ENCODE assay signal across 16 cellular contexts in the genomic region with DNA sequence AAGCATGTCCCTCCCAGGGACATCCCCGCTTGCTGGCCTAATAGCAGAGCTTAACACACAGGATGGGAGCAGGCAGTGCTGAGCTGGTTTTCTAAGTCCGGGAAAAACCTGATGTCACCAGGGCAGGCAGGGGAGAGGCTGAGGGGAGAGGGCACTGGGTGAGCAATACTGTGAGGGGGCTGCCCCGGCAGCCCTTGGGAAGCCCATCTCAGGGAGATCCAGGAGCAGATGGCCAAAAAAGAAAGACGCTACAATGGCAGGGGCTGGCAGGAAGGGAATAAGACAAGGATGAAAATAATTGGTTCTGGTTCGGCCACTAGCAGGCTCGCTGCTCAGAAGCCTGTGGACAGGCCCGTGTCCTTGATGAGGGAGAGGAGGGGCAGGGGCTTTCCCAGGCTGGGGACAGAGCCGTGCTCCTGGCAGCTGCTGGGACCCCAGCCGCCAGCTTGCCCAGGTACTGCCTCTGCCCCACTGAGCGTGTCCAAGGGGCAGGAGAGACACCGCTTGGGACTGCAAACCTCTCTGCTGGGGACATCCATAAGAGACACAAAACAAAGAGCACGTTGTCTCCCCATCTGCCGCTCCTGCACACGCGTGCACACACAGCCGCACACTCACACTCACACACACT. TPM values are rescaled to one million over a fixed set of nuclear protein-coding genes. Genes with fewer than 3 reads are reported as not detected.
A peak's percentile ranks its signal among the peaks of the same experiment; 100 is the strongest.
DNase-seq lines count a peak whose midpoint lies in the region; ATAC-seq lines count a peak whose summit lies in the region.
"Had no signal": no experiment of that assay in that cellular context is flagged by ENCODE, and none has a peak within 500 bp of the region (broad histone marks: within the 10 kb centered on the region; RNA-seq: fewer than 3 reads in every experiment).

No MANE protein-coding gene starts in this region.

- H3K27me3 ChIP-seq in layer of hippocampus (ENCODE audit: control insufficient read depth, insufficient read depth, low read length) (no peaks in the 10 kb centered on the region), skeletal muscle satellite cell (ENCODE audit: control insufficient read depth, insufficient read depth, low read length) (no peaks in the 10 kb centered on the region)
- H3K27me3 ChIP-seq: colonic mucosa had no signal

- H3K4me3 Mint-ChIP-seq in T-helper 1 cell treated with Interleukin-12 subunit alpha and Interleukin-12 subunit beta and Interleukin-4 antibody, amounts not matched to agents 30 μg/mL and 1 μg/mL, for 36 hours, result no peak overlapping the region
- H3K4me3 Mint-ChIP-seq in activated T-helper 1 cell treated with anti-CD3 and anti-CD28 coated beads, Interleukin-12 subunit alpha, Interleukin-12 subunit beta, Interleukin-2, Interleukin-4 antibody, amounts not matched to agents 30 ng/mL and 10 ng/mL and 1 ng/mL, durations not matched to agents 14 hours and 24 hours and 36 hours, result no peak overlapping the region
- H3K4me3 Mint-ChIP-seq: activated naive CD4-positive, alpha-beta T cell treated with anti-CD3 and anti-CD28 coated beads for 36 hours had no signal

- H3K4me2 ChIP-seq in skeletal muscle satellite cell (ENCODE audit: low read length), result peak overlapping the region; percentile 39
- H3K4me2 ChIP-seq: PC-9 had no signal

- H3K4me1 Mint-ChIP-seq in T-helper 1 cell treated with Interleukin-12 subunit alpha and Interleukin-12 subunit beta and Interleukin-4 antibody, amounts not matched to agents 30 μg/mL and 1 μg/mL, for 36 hours (ENCODE audit: low read depth), result peaks cover 60% of the 10 kb centered on the region
- H3K4me1 Mint-ChIP-seq in activated T-helper 1 cell treated with anti-CD3 and anti-CD28 coated beads, Interleukin-12 subunit alpha, Interleukin-12 subunit beta, Interleukin-2, Interleukin-4 antibody, amounts not matched to agents 30 ng/mL and 10 ng/mL and 1 ng/mL, durations not matched to agents 14 hours and 24 hours and 36 hours (ENCODE audit: low read depth), result peaks cover 62% of the 10 kb centered on the region

- no peak overlapping the region for H3K9ac ChIP-seq in skeletal muscle satellite cell (ENCODE audit: low read depth, low read length)

- intact Hi-C loops in activated T-helper 1 cell treated with anti-CD3 and anti-CD28 coated beads, Interleukin-12 subunit alpha, Interleukin-12 subunit beta, Interleukin-2, Interleukin-4 antibody, amounts not matched to agents 30 ng/mL and 10 ng/mL and 1 ng/mL, durations not matched to agents 14 hours and 24 hours and 36 hours (cut with micrococcal nuclease), result no loop called here

- peak overlapping the region; percentile 73 for H3K27ac ChIP-seq in layer of hippocampus (ENCODE audit: low read depth, low read length)
- H3K27ac ChIP-seq: 22Rv1, colonic mucosa, PC-9 had no signal

- peaks cover 58% of the 10 kb centered on the region for H3K4me1 ChIP-seq in skeletal muscle satellite cell (ENCODE audit: control insufficient read depth, insufficient read depth, low read length)
- H3K4me1 ChIP-seq: Caco-2 had no signal

- H3K27me3 Mint-ChIP-seq in T-helper 1 cell treated with Interleukin-12 subunit alpha and Interleukin-12 subunit beta and Interleukin-4 antibody, amounts not matched to agents 30 μg/mL and 1 μg/mL, for 36 hours (ENCODE audit: low read depth), result no peaks in the 10 kb centered on the region
- no peaks in the 10 kb centered on the region for H3K27me3 Mint-ChIP-seq in activated T-helper 1 cell treated with anti-CD3 and anti-CD28 coated beads, Interleukin-12 subunit alpha, Interleukin-12 subunit beta, Interleukin-2, Interleukin-4 antibody, amounts not matched to agents 30 ng/mL and 10 ng/mL and 1 ng/mL, durations not matched to agents 14 hours and 24 hours and 36 hours (ENCODE audit: insufficient read depth)

- peak overlapping the region; percentile 7 for H3K4me3 ChIP-seq in skeletal muscle satellite cell (ENCODE audit: low read length)
- H3K4me3 ChIP-seq: colonic mucosa, PC-9 had no signal

- H3K9me3 ChIP-seq in skeletal muscle satellite cell (replicated peaks; ENCODE audit: low read length), result no peaks in the 10 kb centered on the region
- H3K9me3 ChIP-seq: Caco-2, colonic mucosa had no signal

- peaks cover 33% of the 10 kb centered on the region for H3K36me3 Mint-ChIP-seq in T-helper 1 cell treated with Interleukin-12 subunit alpha and Interleukin-12 subunit beta and Interleukin-4 antibody, amounts not matched to agents 30 μg/mL and 1 μg/mL, for 36 hours (ENCODE audit: low read depth)
- peaks cover 29% of the 10 kb centered on the region for H3K36me3 Mint-ChIP-seq in activated T-helper 1 cell treated with anti-CD3 and anti-CD28 coated beads, Interleukin-12 subunit alpha, Interleukin-12 subunit beta, Interleukin-2, Interleukin-4 antibody, amounts not matched to agents 30 ng/mL and 10 ng/mL and 1 ng/mL, durations not matched to agents 14 hours and 24 hours and 36 hours (ENCODE audit: low read depth)

- H3K9me3 Mint-ChIP-seq in T-helper 1 cell treated with Interleukin-12 subunit alpha and Interleukin-12 subunit beta and Interleukin-4 antibody, amounts not matched to agents 30 μg/mL and 1 μg/mL, for 36 hours, result no peaks in the 10 kb centered on the region
- H3K9me3 Mint-ChIP-seq in activated T-helper 1 cell treated with anti-CD3 and anti-CD28 coated beads, Interleukin-12 subunit alpha, Interleukin-12 subunit beta, Interleukin-2, Interleukin-4 antibody, amounts not matched to agents 30 ng/mL and 10 ng/mL and 1 ng/mL, durations not matched to agents 14 hours and 24 hours and 36 hours, result no peaks in the 10 kb centered on the region
- H3K9me3 Mint-ChIP-seq: activated naive CD4-positive, alpha-beta T cell treated with anti-CD3 and anti-CD28 coated beads for 36 hours had no signal

- peaks cover 40% of the 10 kb centered on the region for H3K36me3 ChIP-seq in skeletal muscle satellite cell (ENCODE audit: insufficient read depth, low read length)

- no peak for ATAC-seq in GM18873 (IDR thresholded peaks at IDR 0.05; ENCODE audit: low FRiP score, unreplicated experiment)
- ATAC-seq in GM18517 (IDR thresholded peaks at IDR 0.05; ENCODE audit: unreplicated experiment), result no peak
- no peak for ATAC-seq in HG02642 (IDR thresholded peaks at IDR 0.05; ENCODE audit: poor library complexity, unreplicated experiment)

- peak overlapping the region; percentile 13 for H3K27ac Mint-ChIP-seq in T-helper 1 cell treated with Interleukin-12 subunit alpha and Interleukin-12 subunit beta and Interleukin-4 antibody, amounts not matched to agents 30 μg/mL and 1 μg/mL, for 36 hours
- peak overlapping the region; percentile 71 for H3K27ac Mint-ChIP-seq in activated T-helper 1 cell treated with anti-CD3 and anti-CD28 coated beads, Interleukin-12 subunit alpha, Interleukin-12 subunit beta, Interleukin-2, Interleukin-4 antibody, amounts not matched to agents 30 ng/mL and 10 ng/mL and 1 ng/mL, durations not matched to agents 14 hours and 24 hours and 36 hours
- H3K27ac Mint-ChIP-seq: activated naive CD4-positive, alpha-beta T cell treated with anti-CD3 and anti-CD28 coated beads for 36 hours had no signal

- no peak for DNase-seq in T-helper 1 cell
- no peak for DNase-seq in activated T-helper 1 cell treated with anti-CD3 and anti-CD28 coated beads, Interleukin-12 subunit alpha, Interleukin-12 subunit beta, Interleukin-2, Interleukin-4 antibody, amounts not matched to agents 30 ng/mL and 10 ng/mL and 1 ng/mL, durations not matched to agents 14 hours and 24 hours and 36 hours (ENCODE audit: low spot score)
- DNase-seq: activated CD4-positive, alpha-beta T cell treated with anti-CD3 and anti-CD28 coated beads, Interleukin-2, amount 50 U/mL, for 48 hours; activated naive CD4-positive, alpha-beta T cell treated with anti-CD3 and anti-CD28 coated beads for 36 hours; Caco-2; NCI-H1092 treated with DMSO at 0.1 percent for 48 hours; NCI-H446; PC-9 had no signal

RNA-seq across cellular contexts. Expression of gene SMAD7, which starts 30.2 kb away (rescaled TPM):
- 26.7 and 26.8 TPM in 2 replicates for total RNA-seq in activated T-helper 1 cell treated with anti-CD3 and anti-CD28 coated beads, Interleukin-12 subunit alpha, Interleukin-12 subunit beta, Interleukin-2, Interleukin-4 antibody, amounts not matched to agents 30 ng/mL and 10 ng/mL and 1 ng/mL, durations not matched to agents 14 hours and 24 hours and 36 hours
- 4.8 and 7.6 TPM in 2 replicates for total RNA-seq in skeletal muscle satellite cell (2012; rRNA removed)
